ENCODE assay signal across 35 cellular contexts in genomic region chr3:56896357-56896756, GRCh38.
"Had no signal": no experiment of that assay in that cellular context is flagged by ENCODE, and none has a peak within 500 bp of the region (broad histone marks: within the 10 kb centered on the region; RNA-seq: fewer than 3 reads in every experiment).

No MANE protein-coding gene starts in this region.

- DNase-seq: activated CD4-positive, alpha-beta memory T cell treated with anti-CD3 and anti-CD28 coated beads, Interleukin-2, amount 10 ng/mL, durations not matched to agents 7 days and 5 days; activated CD4-positive, alpha-beta T cell treated with anti-CD3 and anti-CD28 coated beads for 1 hour; activated CD4-positive, alpha-beta T cell treated with anti-CD3 and anti-CD28 coated beads for 36 hours; activated CD4-positive, alpha-beta T cell treated with anti-CD3 and anti-CD28 coated beads for 48 hours; activated CD4-positive, alpha-beta T cell treated with anti-CD3 and anti-CD28 coated beads, Interleukin-2, amount 10 ng/mL, durations not matched to agents 7 days and 5 days; activated CD4-positive, alpha-beta T cell treated with anti-CD3 and anti-CD28 coated beads, Interleukin-2, amount 50 U/mL, for 48 hours; activated CD4-positive, CD25-positive, alpha-beta regulatory T cell; activated CD8-positive, alpha-beta memory T cell treated with anti-CD3 and anti-CD28 coated beads for 24 hours; activated CD8-positive, alpha-beta memory T cell treated with anti-CD3 and anti-CD28 coated beads, Interleukin-2, amount 10 ng/mL, durations not matched to agents 7 days and 5 days; activated CD8-positive, alpha-beta memory T cell treated with anti-CD3 and anti-CD28 coated beads, Interleukin-2, amount 50 U/mL, for 48 hours; activated CD8-positive, alpha-beta T cell treated with anti-CD3 and anti-CD28 coated beads, Interleukin-2, amount 10 ng/mL, durations not matched to agents 7 days and 5 days; activated effector memory CD4-positive, alpha-beta T cell treated with Interleukin-2 at 50 U/mL for 16 hours; activated gamma-delta T cell; activated naive CD4-positive, alpha-beta T cell treated with anti-CD3 and anti-CD28 coated beads for 36 hours; activated naive CD4-positive, alpha-beta T cell treated with anti-CD3 and anti-CD28 coated beads, Interleukin-2, amount 50 U/mL, for 16 hours; activated naive CD8-positive, alpha-beta T cell treated with anti-CD3 and anti-CD28 coated beads, Interleukin-2, amount 10 ng/mL, durations not matched to agents 7 days and 5 days; activated T-cell treated with anti-CD3 and anti-CD28 coated beads, Interleukin-2, amount 50 U/mL, for 24 hours; activated T-cell treated with anti-CD3 and anti-CD28 coated beads, Interleukin-2, amount 50 U/mL, for 48 hours; adrenal gland; amniotic stem cell; aorta; body of pancreas; brain microvascular endothelial cell; central memory CD4-positive, alpha-beta T cell; T-helper 1 cell; T-helper 2 cell; T-helper 9 cell; WERI-Rb-1 had no signal

- ATAC-seq: activated CD4-positive, alpha-beta T cell treated with anti-CD3 and anti-CD28 coated beads for 36 hours; activated CD4-positive, CD25-positive, alpha-beta regulatory T cell treated with anti-CD3 and anti-CD28 coated beads, Interleukin-2, amount 50 U/mL, for 24 hours; activated CD8-positive, alpha-beta memory T cell treated with anti-CD3 and anti-CD28 coated beads, Interleukin-2, amount 10 ng/mL, durations not matched to agents 7 days and 5 days; activated CD8-positive, alpha-beta T cell treated with anti-CD3 and anti-CD28 coated beads, Interleukin-2, amount 10 ng/mL, durations not matched to agents 7 days and 5 days; activated naive CD4-positive, alpha-beta T cell treated with anti-CD3 and anti-CD28 coated beads, Interleukin-2, amount 50 U/mL, for 72 hours; body of pancreas; WTC11 had no signal

- H3K4me1 ChIP-seq: body of pancreas, breast epithelium had no signal

- H3K4me3 ChIP-seq: adrenal gland, body of pancreas, breast epithelium had no signal

- H3K27me3 ChIP-seq: adrenal gland, body of pancreas, brain microvascular endothelial cell, breast epithelium had no signal

- H3K36me3 ChIP-seq: adrenal gland, brain microvascular endothelial cell, breast epithelium, WERI-Rb-1 had no signal

- H3K9me3 Mint-ChIP-seq: activated CD4-positive, alpha-beta memory T cell treated with anti-CD3 and anti-CD28 coated beads, Interleukin-2, amount 10 ng/mL, durations not matched to agents 7 days and 5 days; activated CD4-positive, alpha-beta T cell treated with anti-CD3 and anti-CD28 coated beads, Interleukin-2, amount 10 ng/mL, durations not matched to agents 7 days and 5 days; activated naive CD4-positive, alpha-beta T cell treated with anti-CD3 and anti-CD28 coated beads for 36 hours; activated naive CD4-positive, alpha-beta T cell treated with anti-CD3 and anti-CD28 coated beads, Interleukin-2, amount 50 U/mL, for 72 hours; activated T-cell treated with anti-CD3 and anti-CD28 coated beads, Interleukin-2, amount 50 U/mL, for 24 hours; activated T-helper 2 cell treated with anti-CD3 and anti-CD28 coated beads, Interferon-gamma antibody, Interleukin-2, Interleukin-4, amounts not matched to agents 10 μg/mL and 5 μg/mL and 100 μg/mL, durations not matched to agents 14 hours and 24 hours and 36 hours; T-helper 1 cell treated with Interleukin-12 subunit alpha and Interleukin-12 subunit beta and Interleukin-4 antibody, amounts not matched to agents 30 μg/mL and 1 μg/mL, for 36 hours had no signal

- H3K27me3 Mint-ChIP-seq: activated CD4-positive, alpha-beta T cell treated with anti-CD3 and anti-CD28 coated beads for 36 hours; activated CD4-positive, alpha-beta T cell treated with anti-CD3 and anti-CD28 coated beads, Interleukin-2, amount 10 ng/mL, durations not matched to agents 7 days and 5 days; activated CD8-positive, alpha-beta memory T cell treated with anti-CD3 and anti-CD28 coated beads, Interleukin-2, amount 10 ng/mL, durations not matched to agents 7 days and 5 days; activated naive CD8-positive, alpha-beta T cell treated with anti-CD3 and anti-CD28 coated beads, Interleukin-2, amount 10 ng/mL, durations not matched to agents 7 days and 5 days; activated T-cell treated with anti-CD3 and anti-CD28 coated beads, Interleukin-2, amount 50 U/mL, for 24 hours had no signal

- H3K36me3 Mint-ChIP-seq: WTC11 had no signal

- H3K4me3 Mint-ChIP-seq: activated CD4-positive, alpha-beta memory T cell treated with anti-CD3 and anti-CD28 coated beads, Interleukin-2, amount 10 ng/mL, durations not matched to agents 7 days and 5 days; activated CD4-positive, alpha-beta T cell treated with anti-CD3 and anti-CD28 coated beads for 36 hours; activated CD4-positive, alpha-beta T cell treated with anti-CD3 and anti-CD28 coated beads, Interleukin-2, amount 10 ng/mL, durations not matched to agents 7 days and 5 days; activated CD8-positive, alpha-beta memory T cell treated with anti-CD3 and anti-CD28 coated beads, Interleukin-2, amount 10 ng/mL, durations not matched to agents 7 days and 5 days; activated CD8-positive, alpha-beta T cell treated with anti-CD3 and anti-CD28 coated beads, Interleukin-2, amount 10 ng/mL, durations not matched to agents 7 days and 5 days; activated naive CD4-positive, alpha-beta T cell treated with anti-CD3 and anti-CD28 coated beads for 36 hours; activated T-cell treated with anti-CD3 and anti-CD28 coated beads, Interleukin-2, amount 50 U/mL, for 24 hours; T-helper 1 cell treated with Interleukin-12 subunit alpha and Interleukin-12 subunit beta and Interleukin-4 antibody, amounts not matched to agents 30 μg/mL and 1 μg/mL, for 36 hours; T-helper 2 cell treated with Interferon-gamma antibody and Interleukin-4, amounts not matched to agents 5 μg/mL and 100 μg/mL, for 36 hours; WTC11 had no signal

- H3K9me3 ChIP-seq: adrenal gland, body of pancreas, breast epithelium had no signal

- H3K27ac ChIP-seq: adrenal gland, body of pancreas, brain microvascular endothelial cell, breast epithelium, WERI-Rb-1 had no signal

- H3K27ac Mint-ChIP-seq: activated CD4-positive, alpha-beta memory T cell treated with anti-CD3 and anti-CD28 coated beads, Interleukin-2, amount 10 ng/mL, durations not matched to agents 7 days and 5 days; activated CD4-positive, alpha-beta T cell treated with anti-CD3 and anti-CD28 coated beads for 36 hours; activated CD4-positive, alpha-beta T cell treated with anti-CD3 and anti-CD28 coated beads, Interleukin-2, amount 10 ng/mL, durations not matched to agents 7 days and 5 days; activated CD8-positive, alpha-beta memory T cell treated with anti-CD3 and anti-CD28 coated beads, Interleukin-2, amount 10 ng/mL, durations not matched to agents 7 days and 5 days; activated CD8-positive, alpha-beta T cell treated with anti-CD3 and anti-CD28 coated beads, Interleukin-2, amount 10 ng/mL, durations not matched to agents 7 days and 5 days; activated naive CD4-positive, alpha-beta T cell treated with anti-CD3 and anti-CD28 coated beads for 36 hours; activated naive CD4-positive, alpha-beta T cell treated with anti-CD3 and anti-CD28 coated beads, Interleukin-2, amount 50 U/mL, for 72 hours; activated naive CD8-positive, alpha-beta T cell treated with anti-CD3 and anti-CD28 coated beads, Interleukin-2, amount 10 ng/mL, durations not matched to agents 7 days and 5 days; activated T-cell treated with anti-CD3 and anti-CD28 coated beads, Interleukin-2, amount 50 U/mL, for 24 hours; activated T-helper 2 cell treated with anti-CD3 and anti-CD28 coated beads, Interferon-gamma antibody, Interleukin-2, Interleukin-4, amounts not matched to agents 10 μg/mL and 5 μg/mL and 100 μg/mL, durations not matched to agents 14 hours and 24 hours and 36 hours; T-helper 1 cell treated with Interleukin-12 subunit alpha and Interleukin-12 subunit beta and Interleukin-4 antibody, amounts not matched to agents 30 μg/mL and 1 μg/mL, for 36 hours; T-helper 2 cell treated with Interferon-gamma antibody and Interleukin-4, amounts not matched to agents 5 μg/mL and 100 μg/mL, for 36 hours; WTC11 had no signal
